ENCODE assay signal across 19 cellular contexts in genomic region chr2:69227717-69228116, GRCh38.
"Had no signal": no experiment of that assay in that cellular context is flagged by ENCODE, and none has a peak within 500 bp of the region (broad histone marks: within the 10 kb centered on the region; RNA-seq: fewer than 3 reads in every experiment).

No MANE protein-coding gene starts in this region.

- H3K9me3 Mint-ChIP-seq: activated CD4-positive, alpha-beta T cell treated with anti-CD3 and anti-CD28 coated beads, Interleukin-2, amount 10 ng/mL, durations not matched to agents 7 days and 5 days; activated naive CD8-positive, alpha-beta T cell treated with anti-CD3 and anti-CD28 coated beads for 36 hours; effector memory CD8-positive, alpha-beta T cell; T-helper 2 cell treated with Interferon-gamma antibody and Interleukin-4, amounts not matched to agents 5 μg/mL and 100 μg/mL, for 36 hours had no signal

- H3K9me3 ChIP-seq: pancreas, stomach, testis had no signal

- H3K36me3 ChIP-seq: brain microvascular endothelial cell, pancreas, stomach had no signal

- H3K4me3 Mint-ChIP-seq: activated CD4-positive, alpha-beta T cell treated with anti-CD3 and anti-CD28 coated beads, Interleukin-2, amount 10 ng/mL, durations not matched to agents 7 days and 5 days; activated naive CD8-positive, alpha-beta T cell treated with anti-CD3 and anti-CD28 coated beads for 36 hours; effector memory CD8-positive, alpha-beta T cell; naive thymus-derived CD8-positive, alpha-beta T cell; T-helper 2 cell treated with Interferon-gamma antibody and Interleukin-4, amounts not matched to agents 5 μg/mL and 100 μg/mL, for 36 hours had no signal

- H3K4me3 ChIP-seq: pancreas, stomach, testis had no signal

- ATAC-seq: effector memory CD8-positive, alpha-beta T cell; left lobe of liver; naive thymus-derived CD8-positive, alpha-beta T cell; pancreas had no signal

- H3K4me1 Mint-ChIP-seq: activated CD4-positive, alpha-beta T cell treated with anti-CD3 and anti-CD28 coated beads, Interleukin-2, amount 10 ng/mL, durations not matched to agents 7 days and 5 days; activated naive CD8-positive, alpha-beta T cell treated with anti-CD3 and anti-CD28 coated beads for 36 hours; naive thymus-derived CD8-positive, alpha-beta T cell had no signal

- H3K36me3 Mint-ChIP-seq: activated naive CD8-positive, alpha-beta T cell treated with anti-CD3 and anti-CD28 coated beads for 36 hours; naive thymus-derived CD8-positive, alpha-beta T cell had no signal

- DNase-seq: activated CD4-positive, alpha-beta T cell treated with anti-CD3 and anti-CD28 coated beads, Interleukin-2, amount 10 ng/mL, durations not matched to agents 7 days and 5 days; activated gamma-delta T cell treated with Interleukin-2 at 50 U/mL for 16 hours; activated naive CD8-positive, alpha-beta T cell treated with anti-CD3 and anti-CD28 coated beads for 36 hours; brain microvascular endothelial cell; cerebellar nuclear complex; dermis blood vessel endothelial cell; effector memory CD8-positive, alpha-beta T cell; foreskin melanocyte; head of caudate nucleus; islet precursor cell; naive thymus-derived CD8-positive, alpha-beta T cell; pancreas; stimulated activated CD4-positive, alpha-beta T cell treated with anti-CD3 and anti-CD28 coated beads, Interleukin-12 subunit alpha, Interleukin-12 subunit beta, amount 100 ng/mL, for 4 hours; stimulated activated CD4-positive, alpha-beta T cell treated with anti-CD3 and anti-CD28 coated beads, Interleukin-2, amount 100 ng/mL, for 24 hours; stomach; testis had no signal

- H3K27ac ChIP-seq: brain microvascular endothelial cell, epithelial cell of prostate, pancreas, stomach, testis had no signal

- H3K27me3 ChIP-seq: brain microvascular endothelial cell, pancreas, stomach, testis had no signal

- H3K27ac Mint-ChIP-seq: activated CD4-positive, alpha-beta T cell treated with anti-CD3 and anti-CD28 coated beads, Interleukin-2, amount 10 ng/mL, durations not matched to agents 7 days and 5 days; activated naive CD8-positive, alpha-beta T cell treated with anti-CD3 and anti-CD28 coated beads for 36 hours; effector memory CD8-positive, alpha-beta T cell; naive thymus-derived CD8-positive, alpha-beta T cell; T-helper 2 cell treated with Interferon-gamma antibody and Interleukin-4, amounts not matched to agents 5 μg/mL and 100 μg/mL, for 36 hours had no signal
